ENCODE assay signal across 8 cellular contexts in the genomic region with DNA sequence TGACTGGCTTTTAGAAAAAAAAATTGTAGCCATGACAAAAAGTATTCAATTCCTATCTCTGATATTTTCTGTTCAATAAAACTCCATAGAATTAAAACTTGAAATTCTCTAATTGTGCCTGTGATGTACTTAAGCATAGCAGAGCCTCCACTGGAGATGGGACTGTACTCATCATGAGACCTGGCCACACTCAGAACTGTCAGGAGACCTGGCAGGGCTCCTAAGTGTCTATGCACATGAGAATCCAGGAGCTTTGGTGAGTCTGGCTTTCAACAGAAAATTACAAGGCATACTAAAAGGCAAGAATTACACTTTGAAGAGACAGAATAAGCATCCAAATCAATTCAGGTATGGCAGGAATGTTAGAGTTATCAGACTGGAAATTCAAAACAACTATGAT.
"Had no signal": no experiment of that assay in that cellular context is flagged by ENCODE, and none has a peak within 500 bp of the region (broad histone marks: within the 10 kb centered on the region; RNA-seq: fewer than 3 reads in every experiment).

No MANE protein-coding gene starts in this region.

- H3K4me2 ChIP-seq: GM23338 had no signal

- H3K4me1 ChIP-seq: HAP-1 had no signal

- H2AFZ ChIP-seq: GM23248, GM23338 had no signal

- DNase-seq: GM23248, GOT3, H7, H9, HFFc6 had no signal

- H3K9me3 ChIP-seq: HAP-1 had no signal

- H3K36me3 ChIP-seq: HAP-1 had no signal

- H3K4me3 ChIP-seq: GM23248, GM23338, HAP-1 had no signal

- H3K27ac ChIP-seq: GM23248 had no signal

- FAIRE-seq: H1 had no signal
